In the genomic region with DNA sequence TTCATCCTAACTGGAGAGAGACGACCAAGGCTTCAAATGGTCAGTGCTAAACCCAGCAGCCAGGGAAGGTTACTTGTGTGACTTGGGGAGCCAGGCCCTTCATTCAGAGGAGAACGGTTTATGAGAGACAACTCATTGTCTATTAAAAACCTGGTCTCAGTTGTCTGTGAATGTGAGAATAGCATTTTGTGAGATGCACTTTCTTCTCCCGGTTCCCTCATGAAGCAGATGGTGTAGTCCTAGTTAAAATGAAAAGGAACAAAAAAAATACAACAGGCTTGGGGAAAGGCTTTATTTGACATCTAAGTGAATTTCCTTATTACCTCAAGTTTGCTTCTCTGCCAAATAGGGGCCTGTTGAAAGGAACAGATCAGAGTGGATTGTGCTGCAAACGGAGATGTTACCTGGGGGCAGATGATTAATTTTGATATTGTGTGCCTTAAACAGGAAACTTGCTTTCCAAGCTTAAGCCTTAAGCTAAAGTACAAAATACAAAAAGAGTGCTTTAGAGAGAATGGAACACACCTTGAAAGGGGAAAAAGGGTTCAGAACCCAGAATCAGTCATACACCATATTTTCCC, we compare ENCODE assay signal across 10 cellular contexts.
DNase-seq lines count a peak whose midpoint lies in the region; ATAC-seq, FAIRE-seq and TF ChIP-seq lines count a peak whose summit lies in the region.
"Had no signal": no experiment of that assay in that cellular context is flagged by ENCODE, and none has a peak within 500 bp of the region (broad histone marks: within the 10 kb centered on the region; RNA-seq: fewer than 3 reads in every experiment).

No MANE protein-coding gene starts in this region.

- H3K4me1 Mint-ChIP-seq in immature natural killer cell, result peaks cover 13 to 20% of the 10 kb centered on the region in 2 donors

- no peak for TF ChIP-seq CTCF in esophagus muscularis mucosa (IDR thresholded peaks at IDR 0.05)

- H3K4me3 ChIP-seq in esophagus muscularis mucosa, result no peak overlapping the region
- no peak overlapping the region for H3K4me3 ChIP-seq in small intestine (ENCODE audit: low read depth in 1 of 2, low read length in 2 of 2)

- peaks cover 0 to 3% (median 0%) of the 10 kb centered on the region in 3 donors for H3K27me3 Mint-ChIP-seq in immature natural killer cell (ENCODE audit: low read depth in 3 of 3)

- ATAC-seq in GM18505 (IDR thresholded peaks at IDR 0.05; ENCODE audit: unreplicated experiment) (peak; percentile 35), GM21381 (IDR thresholded peaks at IDR 0.05; ENCODE audit: unreplicated experiment) (peak; percentile 36), HG03439 (IDR thresholded peaks at IDR 0.05; ENCODE audit: unreplicated experiment) (peak; percentile 38)

- peak overlapping the region in 3 of 4 donors; percentile 19 to 40 (median 32) for H3K27ac ChIP-seq in esophagus muscularis mucosa (replicated peaks in 1 of 4)
- no peak overlapping the region for H3K27ac ChIP-seq in small intestine (ENCODE audit: low read depth in 1 of 2, low read length in 1 of 2)

- H3K4me3 Mint-ChIP-seq in immature natural killer cell, result no peak overlapping the region

- DNase-seq in esophagus muscularis mucosa (ENCODE audit: extremely low spot score), result no peak
- no peak for DNase-seq in NCI-H510A treated with DMSO at 0.1 percent for 48 hours (lab: John Stamatoyannopoulos, UW)
- DNase-seq in small intestine, result no peak
- no peak for DNase-seq in HCEC 1CT
- no peak for DNase-seq in immature natural killer cell
- DNase-seq: NCI-H1105 had no signal

- no peak for FAIRE-seq in small intestine (lab: Jason Lieb, UNC)
- FAIRE-seq: G401.6 had no signal

- H3K4me1 ChIP-seq in esophagus muscularis mucosa (peaks cover 36 to 38% (median 37%) of the 10 kb centered on the region in 4 donors), small intestine (ENCODE audit: control insufficient read depth in 2 of 2, insufficient read depth in 1 of 2, low read depth in 1 of 2, low read length in 1 of 2) (peaks cover 5 to 14% of the 10 kb centered on the region in 2 donors)

- no peaks in the 10 kb centered on the region for H3K9me3 ChIP-seq in esophagus muscularis mucosa
- H3K9me3 ChIP-seq in small intestine (ENCODE audit: control insufficient read depth, low read depth), result no peaks in the 10 kb centered on the region

- peaks cover 24 to 50% (median 45%) of the 10 kb centered on the region in 3 donors for H3K36me3 Mint-ChIP-seq in immature natural killer cell

- TF ChIP-seq EP300 in esophagus muscularis mucosa (IDR thresholded peaks at IDR 0.05), result no peak

- TF ChIP-seq POLR2A in GM18505 (IDR thresholded peaks at IDR 0.05; ENCODE audit: borderline replicate concordance, extremely low read depth, insufficient read depth, insufficient read length) (no peak), esophagus muscularis mucosa (IDR thresholded peaks at IDR 0.05; ENCODE audit: low read depth) (no peak)

- 85% methylated on average over 4 of the region's 4 CpGs for WGBS in esophagus muscularis mucosa
- 52 to 64% (median 61%) methylated on average over 4 of the region's 4 CpGs for WGBS in small intestine, 3 donors

- no peaks in the 10 kb centered on the region for H3K9me3 Mint-ChIP-seq in immature natural killer cell

- H3K27me3 ChIP-seq in esophagus muscularis mucosa (no peaks in the 10 kb centered on the region), small intestine (ENCODE audit: control insufficient read depth in 2 of 2, insufficient read depth in 2 of 2, low read length in 2 of 2) (no peaks in the 10 kb centered on the region)

- H3K27ac Mint-ChIP-seq in immature natural killer cell, result peak overlapping the region in 3 of 6 donors; percentile 19 to 47 (median 41)

- H3K36me3 ChIP-seq in esophagus muscularis mucosa (peaks cover 4 to 63% (median 21%) of the 10 kb centered on the region in 4 donors), small intestine (ENCODE audit: control insufficient read depth in 2 of 2, insufficient read depth in 2 of 2, low read length in 2 of 2) (no peaks in the 10 kb centered on the region)

- intact Hi-C loops in esophagus muscularis mucosa (cut with DNase I), result loop anchor here (10.0 kb wide), 1 partner anchor 52 kb away; no protein-coding TSS in a partner anchor

Comparison
In these comparisons a context has a peak if more than half of its experiments do, and no peak if none do; other contexts are left out.
1. H3K27ac ChIP-seq: peak in esophagus muscularis mucosa (3 of 4); none in small intestine (0 of 2).
2. Peak in every context shown above with its lines, with median percentiles within 50 percentile points of each other: ATAC-seq.